8 cellular contexts compared by ENCODE assay signal in the genomic region with DNA sequence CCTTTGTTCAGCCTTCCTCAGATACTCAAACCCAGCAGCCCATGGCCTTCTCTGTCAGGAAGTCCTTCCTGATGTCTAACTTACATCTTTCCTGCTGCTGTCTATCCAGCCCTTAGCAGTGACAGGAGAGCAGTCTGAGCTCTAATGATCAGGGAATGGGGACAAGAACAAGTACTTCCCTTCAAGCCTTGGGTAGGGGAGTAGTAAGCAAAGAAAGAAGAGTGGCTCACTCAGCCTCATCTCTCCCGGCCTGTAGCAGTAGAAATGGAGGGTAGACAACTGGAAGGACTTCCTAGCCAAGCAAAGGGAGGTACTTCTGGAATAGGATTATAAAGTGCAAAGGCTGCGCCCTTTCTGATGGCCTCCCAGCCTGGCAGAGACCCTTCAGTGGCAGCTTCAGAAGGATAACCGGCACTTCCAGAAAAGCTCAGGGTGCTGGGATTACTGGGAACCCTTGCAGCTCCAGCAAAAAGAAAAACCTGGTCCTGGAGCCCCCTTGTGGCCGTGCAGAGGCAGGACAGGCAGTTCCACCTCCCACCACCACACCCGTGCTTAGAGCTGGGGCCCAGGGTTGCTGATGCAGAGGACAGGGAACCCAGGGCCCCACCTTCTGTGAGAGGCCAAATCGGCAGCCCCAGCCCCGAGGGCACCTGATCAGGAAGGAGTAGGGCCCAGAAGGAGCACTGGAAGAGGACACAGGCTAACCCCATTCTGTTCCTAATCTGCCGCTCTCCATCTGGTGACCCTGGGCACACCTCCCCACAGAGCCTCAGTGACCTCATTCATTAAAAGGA. TPM values are rescaled to one million over a fixed set of nuclear protein-coding genes. Genes with fewer than 3 reads are reported as not detected.
DNase-seq lines count a peak whose midpoint lies in the region; ATAC-seq and TF ChIP-seq lines count a peak whose summit lies in the region.

No MANE protein-coding gene starts in this region.

- no peaks in the 10 kb centered on the region for H3K36me3 ChIP-seq in mammary epithelial cell (ENCODE audit: insufficient read depth, low read length)

- CTCF ChIA-PET in mammary epithelial cell (lab: Charles Lee; ENCODE audit: low non-redundant PET), result interaction anchor here (0.5 to 1.1 kb wide), 12 partner anchors 10 to 433 kb away, joined by 3 to 11 read pairs (median 5); a partner anchor contains a TSS

- no peaks in the 10 kb centered on the region for H3K79me2 ChIP-seq in mammary epithelial cell (ENCODE audit: insufficient read depth, low read length)

- no peak overlapping the region for H3K9ac ChIP-seq in mammary epithelial cell (ENCODE audit: insufficient read depth, low read length)

- WGBS in mammary epithelial cell (ENCODE audit: low coverage, missing lambda C conversion rate), result 36% methylated on average over 5 of the region's 8 CpGs

- intact Hi-C loops in mammary epithelial cell (cut with micrococcal nuclease), result loop anchor here (1.0 to 5.0 kb wide), 4 partner anchors 169 to 499 kb away; a partner anchor contains a TSS

- DNase-seq in COLO829 (ENCODE audit: low spot score), result peak; percentile 67
- DNase-seq in HCEC 1CT, result peak; percentile 68
- peak; percentile 72 for DNase-seq in NCI-H2196 (lab: John Stamatoyannopoulos, UW; ENCODE audit: unreplicated experiment)
- DNase-seq in mammary epithelial cell, result peak; percentile 43
- peak; percentile 79 for DNase-seq in kidney tubule cell (ENCODE audit: low spot score)
- peak; percentile 49 to 58 for DNase-seq in stimulated activated CD4-positive, alpha-beta T cell treated with anti-CD3 and anti-CD28 coated beads, Interleukin-4, amount 100 ng/mL, for 4 hours

- in situ Hi-C loops in mammary epithelial cell (cut with MboI; ENCODE audit: low sequenced_read_pairs in 2 of 2), result loop anchor here (10.0 kb wide), 3 partner anchors 216 to 436 kb away; a partner anchor contains a TSS

- peaks cover 4% of the 10 kb centered on the region for H3K4me1 ChIP-seq in mammary epithelial cell (ENCODE audit: insufficient read depth, low read length)

- H4K20me1 ChIP-seq in mammary epithelial cell (ENCODE audit: insufficient read depth, low read length), result no peaks in the 10 kb centered on the region

- H3K27me3 ChIP-seq in mammary epithelial cell (ENCODE audit: insufficient read depth, low read length), result no peaks in the 10 kb centered on the region

- TF ChIP-seq CTCF in WI38 (IDR thresholded peaks at IDR 0.05; ENCODE audit: low read depth, low read length) (peak; percentile 98), mammary epithelial cell (conservative IDR thresholded peaks at IDR 0.05 in 1 of 2, IDR thresholded peaks at IDR 0.05 in 1 of 2; ENCODE audit: extremely low read depth in 1 of 2, insufficient read depth in 1 of 2, low read depth in 1 of 2, low read length in 2 of 2) (peak; percentile 95 to 99)

- H3K27ac ChIP-seq in mammary epithelial cell (ENCODE audit: insufficient read depth, low read depth, low read length), result no peak overlapping the region

- H3K9me3 ChIP-seq in mammary epithelial cell (replicated peaks; ENCODE audit: insufficient read depth, low read length), result no peaks in the 10 kb centered on the region

- H3K4me3 ChIP-seq in WI38 (ENCODE audit: low read depth, low read length) (no peak overlapping the region), mammary epithelial cell (replicated peaks in 1 of 3; ENCODE audit: insufficient read depth in 1 of 3, low read depth in 2 of 3, low read length in 3 of 3) (no peak overlapping the region)

- BruUV-seq in mammary epithelial cell (replicated peaks; lab: Mats Ljungman, UMichigan), result no TSS peak

- dilution Hi-C loops in mammary epithelial cell (cut with HindIII; ENCODE audit: low sequenced_read_pairs), result loop anchor here (10.0 kb wide), 1 partner anchor 66 kb away; no protein-coding TSS in a partner anchor

- no peak for ATAC-seq in GM19324 (IDR thresholded peaks at IDR 0.05; ENCODE audit: low FRiP score, unreplicated experiment)

- H2AFZ ChIP-seq in mammary epithelial cell (ENCODE audit: low read depth, low read length), result peak overlapping the region; percentile 35

- H3K4me2 ChIP-seq in mammary epithelial cell (ENCODE audit: insufficient read depth, low read depth, low read length), result no peak overlapping the region

RNA-seq across cellular contexts. Expression of a gene that starts 12.4 kb away (rescaled TPM):
- total RNA-seq in mammary epithelial cell, result 10 to 100 TPM; 30.7 to 52.7 TPM
- 54.7 TPM for polyA plus RNA-seq in mammary epithelial cell
- polyA minus RNA-seq in mammary epithelial cell, result 80.1 TPM
